ENCODE assay signal across 31 cellular contexts in the genomic region with DNA sequence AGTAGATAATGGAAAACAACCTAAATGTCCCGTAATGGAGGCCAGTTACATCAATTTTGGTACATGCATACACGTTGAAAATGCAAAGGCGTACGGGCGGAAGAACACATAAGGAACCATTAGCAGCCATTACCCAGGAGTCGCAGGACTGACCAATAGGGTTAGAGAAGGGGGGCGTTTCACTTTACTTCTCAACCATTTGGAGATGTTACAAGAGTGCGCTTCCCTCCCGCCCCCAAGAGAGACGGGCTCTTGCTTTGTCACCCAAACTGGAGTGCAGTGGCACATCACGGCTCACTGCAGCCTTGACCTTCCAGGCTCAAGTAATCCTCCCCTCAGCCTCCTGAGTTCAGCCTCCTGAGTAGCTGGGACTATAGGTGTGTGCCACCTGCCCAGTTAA.
"Had no signal": no experiment of that assay in that cellular context is flagged by ENCODE, and none has a peak within 500 bp of the region (broad histone marks: within the 10 kb centered on the region; RNA-seq: fewer than 3 reads in every experiment).

No MANE protein-coding gene starts in this region.

- DNase-seq: activated CD4-positive, alpha-beta memory T cell treated with anti-CD3 and anti-CD28 coated beads, Interleukin-2, amount 10 ng/mL, durations not matched to agents 7 days and 5 days; activated CD4-positive, alpha-beta T cell treated with anti-CD3 and anti-CD28 coated beads for 1 hour; activated CD4-positive, alpha-beta T cell treated with anti-CD3 and anti-CD28 coated beads for 48 hours; activated CD4-positive, CD25-positive, alpha-beta regulatory T cell; activated CD8-positive, alpha-beta memory T cell treated with anti-CD3 and anti-CD28 coated beads for 24 hours; activated CD8-positive, alpha-beta memory T cell treated with anti-CD3 and anti-CD28 coated beads, Interleukin-2, amount 10 ng/mL, durations not matched to agents 7 days and 5 days; activated CD8-positive, alpha-beta memory T cell treated with anti-CD3 and anti-CD28 coated beads, Interleukin-2, amount 50 U/mL, for 48 hours; activated effector memory CD4-positive, alpha-beta T cell treated with Interleukin-2 at 50 U/mL for 16 hours; activated naive CD4-positive, alpha-beta T cell; activated naive CD4-positive, alpha-beta T cell treated with anti-CD3 and anti-CD28 coated beads, Interleukin-2, amount 50 U/mL, for 16 hours; activated naive CD8-positive, alpha-beta T cell treated with anti-CD3 and anti-CD28 coated beads for 36 hours; activated T-cell treated with anti-CD3 and anti-CD28 coated beads, Interleukin-2, amount 50 U/mL, for 48 hours; amniotic stem cell; cerebellar nuclear complex; NCI-H1048; NCI-H1105 treated with DMSO at 0.1 percent for 48 hours; NCI-H1436; NCI-H187; NCI-H2029 treated with DMSO at 0.1 percent for 48 hours; NCI-H2107; NCI-H2171; NCI-H345; SHP77; SJCRH30; T1000; WERI-Rb-1 had no signal

- H3K4me3 ChIP-seq: body of pancreas, SJCRH30, SK-N-MC had no signal

- H3K27ac ChIP-seq: body of pancreas, SJCRH30, SK-N-MC, WERI-Rb-1 had no signal

- ATAC-seq: activated CD8-positive, alpha-beta memory T cell treated with anti-CD3 and anti-CD28 coated beads, Interleukin-2, amount 10 ng/mL, durations not matched to agents 7 days and 5 days; body of pancreas; Panc1 had no signal

- H3K9me3 ChIP-seq: body of pancreas, SJCRH30 had no signal

- H3K4me1 ChIP-seq: SJCRH30 had no signal

- FAIRE-seq: astrocyte, bronchial epithelial cell had no signal

- H3K36me3 ChIP-seq: SJCRH30, WERI-Rb-1 had no signal

- H3K27me3 ChIP-seq: body of pancreas had no signal
